8 cellular contexts compared by ENCODE assay signal in genomic region chr9:129270903-129271431, GRCh38.
DNase-seq lines count a peak whose midpoint lies in the region; ATAC-seq and TF ChIP-seq lines count a peak whose summit lies in the region.

No MANE protein-coding gene starts in this region.

- H3K4me2 ChIP-seq in BLaER1 treated with 17β-estradiol and CSF1 and Interleukin-3, amounts not matched to agents 10 nM and 100 nM, result peak overlapping the region; percentile 78 to 98 (median 91)

- peaks cover 0 to 28% (median 10%) of the 10 kb centered on the region in 11 experiments; a peak in 10 of 22 replicates for H3K27me3 ChIP-seq in BLaER1 treated with 17β-estradiol and CSF1 and Interleukin-3, amounts not matched to agents 10 nM and 100 nM
- no peaks in the 10 kb centered on the region for H3K27me3 ChIP-seq in breast epithelium
- peaks cover 5% of the 10 kb centered on the region for H3K27me3 ChIP-seq in transverse colon

- TF ChIP-seq EP300 in transverse colon (IDR thresholded peaks at IDR 0.05; ENCODE audit: low read depth), result no peak

- no peak for TF ChIP-seq CTCF in breast epithelium (IDR thresholded peaks at IDR 0.05)
- TF ChIP-seq CTCF in transverse colon (IDR thresholded peaks at IDR 0.05), result no peak

- peak; percentile 56 for ATAC-seq in GM19438 (IDR thresholded peaks at IDR 0.05; ENCODE audit: low read depth, unreplicated experiment)

- H3K27ac ChIP-seq in BLaER1 treated with 17β-estradiol and CSF1 and Interleukin-3, amounts not matched to agents 10 nM and 100 nM, result peak overlapping the region in 9 of 11 experiments; percentile 8 to 62 (median 41); a peak in 12 of 22 replicates
- H3K27ac ChIP-seq in breast epithelium (peak overlapping the region; percentile 66 to 72), transverse colon (peak overlapping the region in 3 of 4 donors; percentile 19 to 41 (median 33))

- H3K9me3 ChIP-seq in BLaER1 treated with 17β-estradiol and CSF1 and Interleukin-3, amounts not matched to agents 10 nM and 100 nM (replicated peaks in 1 of 11), result peaks cover 0 to 10% (median 0%) of the 10 kb centered on the region in 11 experiments; a peak in 3 of 22 replicates
- H3K9me3 ChIP-seq in breast epithelium (no peaks in the 10 kb centered on the region), transverse colon (no peaks in the 10 kb centered on the region)

- H3K36me3 ChIP-seq in BLaER1 treated with 17β-estradiol and CSF1 and Interleukin-3, amounts not matched to agents 10 nM and 100 nM, result no peaks in the 10 kb centered on the region
- H3K36me3 ChIP-seq in breast epithelium (no peaks in the 10 kb centered on the region), transverse colon (no peaks in the 10 kb centered on the region)

- peak overlapping the region; percentile 9 to 60 (median 43); a peak in 16 of 22 replicates for H3K9ac ChIP-seq in BLaER1 treated with 17β-estradiol and CSF1 and Interleukin-3, amounts not matched to agents 10 nM and 100 nM

- intact Hi-C loops in breast epithelium (cut with DNase I; ENCODE audit: low total_unique reads) (no loop called here), transverse colon (cut with DNase I; ENCODE audit: low total_unique reads) (no loop called here)

- no peak for TF ChIP-seq POLR2A in breast epithelium (IDR thresholded peaks at IDR 0.05)
- TF ChIP-seq POLR2A in transverse colon (IDR thresholded peaks at IDR 0.05), result no peak

- peaks cover 51 to 66% (median 58%) of the 10 kb centered on the region in 10 experiments for H3K4me1 ChIP-seq in BLaER1 treated with 17β-estradiol and CSF1 and Interleukin-3, amounts not matched to agents 10 nM and 100 nM
- no peaks in the 10 kb centered on the region for H3K4me1 ChIP-seq in breast epithelium
- H3K4me1 ChIP-seq in transverse colon, result peaks cover 0 to 8% (median 0%) of the 10 kb centered on the region in 4 donors

- H3K4me3 ChIP-seq in BLaER1 treated with 17β-estradiol and CSF1 and Interleukin-3, amounts not matched to agents 10 nM and 100 nM, result peak overlapping the region; percentile 8 to 57 (median 24); a peak in 9 of 20 replicates
- peak overlapping the region in 1 of 3 donors; percentile 35 for H3K4me3 ChIP-seq in breast epithelium
- no peak overlapping the region for H3K4me3 ChIP-seq in transverse colon

- WGBS in transverse colon (ENCODE audit: low coverage in 1 of 2), 2 donors, result 44 to 48% methylated on average over 6 to 11 of the region's 11 CpGs

- peaks cover 0 to 7% (median 0%) of the 10 kb centered on the region in 11 experiments; a peak in 3 of 22 replicates for H4K20me1 ChIP-seq in BLaER1 treated with 17β-estradiol and CSF1 and Interleukin-3, amounts not matched to agents 10 nM and 100 nM

- in situ Hi-C loops in transverse colon (cut with MboI; ENCODE audit: low pct_ligation_motif_present in 1 of 4, low pct_unique_long_range_greater_than_20kb in 1 of 4, low sequenced_read_pairs in 3 of 4), result no loop called here
- in situ Hi-C loops in G401 (cut with HindIII; ENCODE audit: low sequenced_read_pairs), result no loop called here

- DNase-seq in HT1080 (ENCODE audit: low read depth) (peak; percentile 73), breast epithelium (ENCODE audit: low spot score in 2 of 2) (no peak), transverse colon (peak; percentile 28), DMS 273 (lab: John Stamatoyannopoulos, UW; ENCODE audit: unreplicated experiment) (no peak), NCI-H526 treated with DMSO at 0.1 percent for 48 hours (lab: John Stamatoyannopoulos, UW) (no peak), G401 (ENCODE audit: low spot score) (no peak)

Comparison
In these comparisons a context has a peak if more than half of its experiments do, and no peak if none do; other contexts are left out.
1. H3K4me3 ChIP-seq: peak in BLaER1 treated with 17β-estradiol and CSF1 and Interleukin-3, amounts not matched to agents 10 nM and 100 nM (10 of 10); none in transverse colon (0 of 4).
2. DNase-seq: peak in HT1080 (single experiment) and transverse colon (single experiment); none in breast epithelium (0 of 2), DMS 273 (single experiment), NCI-H526 treated with DMSO at 0.1 percent for 48 hours (single experiment) and G401 (single experiment).
3. Peak in every context shown above with its lines, with median percentiles within 50 percentile points of each other: H3K27ac ChIP-seq.